ENCODE assay signal across 22 cellular contexts in the genomic region with DNA sequence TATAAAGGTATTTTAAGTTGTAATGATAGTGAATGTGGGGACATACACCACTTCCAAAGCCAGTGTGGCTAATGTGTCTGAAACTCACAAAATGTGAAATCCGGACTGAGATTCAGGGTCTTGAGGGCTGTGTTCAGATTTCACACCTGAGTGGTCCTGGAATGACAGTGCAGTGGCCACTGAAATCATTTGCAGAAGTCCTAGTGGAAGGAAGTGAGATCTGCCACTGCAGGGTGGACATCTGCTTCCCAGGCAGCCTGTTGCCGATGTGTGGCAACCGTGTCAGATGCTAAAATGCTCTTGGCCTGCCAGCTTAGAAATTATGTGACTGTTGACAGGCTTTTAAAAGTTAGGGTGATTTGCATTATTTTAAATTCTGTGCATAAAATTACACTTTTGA.
"Had no signal": no experiment of that assay in that cellular context is flagged by ENCODE, and none has a peak within 500 bp of the region (broad histone marks: within the 10 kb centered on the region; RNA-seq: fewer than 3 reads in every experiment).

No MANE protein-coding gene starts in this region.

- H3K27me3 ChIP-seq: esophagus muscularis mucosa, neural progenitor cell, right atrium auricular region, tibial nerve had no signal

- H3K9ac ChIP-seq: neural progenitor cell had no signal

- ATAC-seq: activated CD4-positive, alpha-beta T cell treated with anti-CD3 and anti-CD28 coated beads for 36 hours; mucosa of descending colon; WTC11 had no signal

- H3K4me2 ChIP-seq: neural progenitor cell had no signal

- H3K27ac ChIP-seq: esophagus muscularis mucosa, heart right ventricle, neural progenitor cell, prostate gland, right atrium auricular region, tibial nerve had no signal

- DNase-seq: activated CD4-positive, alpha-beta T cell treated with anti-CD3 and anti-CD28 coated beads for 36 hours; activated CD4-positive, alpha-beta T cell treated with anti-CD3 and anti-CD28 coated beads, Interleukin-2, amount 50 U/mL, for 48 hours; activated gamma-delta T cell; activated naive CD8-positive, alpha-beta T cell treated with anti-CD3 and anti-CD28 coated beads for 36 hours; amniotic stem cell; effector CD4-positive, alpha-beta T cell; heart right ventricle; immature natural killer cell; left ventricle myocardium superior; mesenchymal stem cell; mucosa of descending colon; naive B cell; stimulated activated CD4-positive, alpha-beta T cell treated with anti-CD3 and anti-CD28 coated beads, Interleukin-12 subunit alpha, Interleukin-12 subunit beta, amount 100 ng/mL, for 4 hours; stimulated activated CD4-positive, alpha-beta T cell treated with anti-CD3 and anti-CD28 coated beads, Interleukin-1b, Interleukin-23, amount 100 ng/mL, for 48 hours; stimulated activated CD8-positive, alpha-beta memory T cell treated with anti-CD3 and anti-CD28 coated beads, Interleukin-4, amount 100 ng/mL, for 48 hours; stimulated activated naive CD4-positive, alpha-beta T cell had no signal

- H3K36me3 ChIP-seq: esophagus muscularis mucosa, heart right ventricle, neural progenitor cell, prostate gland, right atrium auricular region, tibial nerve had no signal

- H3K9me3 ChIP-seq: esophagus muscularis mucosa, heart right ventricle, mucosa of descending colon, prostate gland, right atrium auricular region, tibial nerve had no signal

- H3K4me3 ChIP-seq: esophagus muscularis mucosa, heart right ventricle, mucosa of descending colon, neural progenitor cell, prostate gland, right atrium auricular region, tibial nerve had no signal

- H2AFZ ChIP-seq: neural progenitor cell had no signal

- H3K4me1 ChIP-seq: esophagus muscularis mucosa, neural progenitor cell, prostate gland had no signal
